ENCODE assay signal across 16 cellular contexts in the genomic region with DNA sequence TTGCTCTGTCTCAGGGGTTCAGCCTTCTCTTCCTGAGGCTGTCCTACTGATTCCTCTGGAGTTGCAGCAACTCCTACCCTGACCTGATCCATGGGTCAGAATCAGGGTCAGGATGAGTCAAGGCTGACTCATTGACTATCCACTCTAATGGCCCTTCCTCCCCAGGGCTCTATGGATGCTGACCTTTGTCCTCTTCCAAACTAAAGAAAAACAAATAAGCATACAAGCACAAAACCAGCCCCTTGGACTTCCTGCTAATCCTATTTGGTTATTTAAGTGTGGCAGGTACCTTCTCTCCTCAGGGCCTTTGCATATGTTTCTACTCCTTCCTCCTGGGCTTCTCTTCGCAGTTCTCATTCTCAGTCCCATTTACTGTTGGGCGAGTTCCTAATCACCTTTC.
DNase-seq lines count a peak whose midpoint lies in the region; ATAC-seq and TF ChIP-seq lines count a peak whose summit lies in the region.
"Had no signal": no experiment of that assay in that cellular context is flagged by ENCODE, and none has a peak within 500 bp of the region (broad histone marks: within the 10 kb centered on the region; RNA-seq: fewer than 3 reads in every experiment).

No MANE protein-coding gene starts in this region.

- H3K4me3 Mint-ChIP-seq in activated T-helper 1 cell treated with anti-CD3 and anti-CD28 coated beads, Interleukin-12 subunit alpha, Interleukin-12 subunit beta, Interleukin-2, Interleukin-4 antibody, amounts not matched to agents 30 ng/mL and 10 ng/mL and 1 ng/mL, durations not matched to agents 14 hours and 24 hours and 36 hours: no peak overlapping the region
- H3K4me3 Mint-ChIP-seq: CD14-positive monocyte; endodermal cell; stimulated activated naive CD8-positive, alpha-beta T cell treated with anti-CD3 and anti-CD28 coated beads, Interleukin-15, Interleukin-2, amounts not matched to agents 100 ng/mL and 50 ng/mL, for 24 hours; T-helper 1 cell treated with Interleukin-12 subunit alpha and Interleukin-12 subunit beta and Interleukin-4 antibody, amounts not matched to agents 30 μg/mL and 1 μg/mL, for 36 hours had no signal

- H3K4me1 ChIP-seq in Panc1 (ENCODE audit: control insufficient read depth, insufficient read depth, low read length): 0 out of 2 replicates have a peak, but pooled peaks cover 5% of the 10 kb centered on the region
- peaks cover 35% of the 10 kb centered on the region for H3K4me1 ChIP-seq in osteoblast (ENCODE audit: insufficient read depth, low read length)

- H3K36me3 Mint-ChIP-seq in activated T-helper 1 cell treated with anti-CD3 and anti-CD28 coated beads, Interleukin-12 subunit alpha, Interleukin-12 subunit beta, Interleukin-2, Interleukin-4 antibody, amounts not matched to agents 30 ng/mL and 10 ng/mL and 1 ng/mL, durations not matched to agents 14 hours and 24 hours and 36 hours (ENCODE audit: low read depth): no peaks in the 10 kb centered on the region
- H3K36me3 Mint-ChIP-seq: CD14-positive monocyte had no signal

- POLR2A ChIA-PET in Panc1 (lab: Charles Lee): no interaction called here

- H3K79me2 ChIP-seq in osteoblast (ENCODE audit: insufficient read depth, low read length): no peaks in the 10 kb centered on the region

- H3K9me3 ChIP-seq in Panc1 (ENCODE audit: control insufficient read depth, insufficient read depth, low read depth, low read length) (no peaks in the 10 kb centered on the region), osteoblast (ENCODE audit: low read depth, low read length) (no peaks in the 10 kb centered on the region)

- H3K4me3 ChIP-seq in Panc1 (ENCODE audit: low read depth in 2 of 2, low read length in 2 of 2): no peak overlapping the region
- H3K4me3 ChIP-seq in osteoblast (ENCODE audit: insufficient read depth, low read length): no peak overlapping the region

- H3K27ac Mint-ChIP-seq in activated T-helper 1 cell treated with anti-CD3 and anti-CD28 coated beads, Interleukin-12 subunit alpha, Interleukin-12 subunit beta, Interleukin-2, Interleukin-4 antibody, amounts not matched to agents 30 ng/mL and 10 ng/mL and 1 ng/mL, durations not matched to agents 14 hours and 24 hours and 36 hours: no peak overlapping the region
- H3K27ac Mint-ChIP-seq: CD14-positive monocyte; endodermal cell; stimulated activated naive CD8-positive, alpha-beta T cell treated with anti-CD3 and anti-CD28 coated beads, Interleukin-15, Interleukin-2, amounts not matched to agents 100 ng/mL and 50 ng/mL, for 24 hours; T-helper 1 cell treated with Interleukin-12 subunit alpha and Interleukin-12 subunit beta and Interleukin-4 antibody, amounts not matched to agents 30 μg/mL and 1 μg/mL, for 36 hours had no signal

- in situ Hi-C loops in Panc1 (cut with HindIII; ENCODE audit: low pct_unique_long_range_greater_than_20kb, low sequenced_read_pairs): no loop called here

- no peaks in the 10 kb centered on the region for H3K9me3 Mint-ChIP-seq in activated T-helper 1 cell treated with anti-CD3 and anti-CD28 coated beads, Interleukin-12 subunit alpha, Interleukin-12 subunit beta, Interleukin-2, Interleukin-4 antibody, amounts not matched to agents 30 ng/mL and 10 ng/mL and 1 ng/mL, durations not matched to agents 14 hours and 24 hours and 36 hours
- H3K9me3 Mint-ChIP-seq: endodermal cell; stimulated activated naive CD8-positive, alpha-beta T cell treated with anti-CD3 and anti-CD28 coated beads, Interleukin-15, Interleukin-2, amounts not matched to agents 100 ng/mL and 50 ng/mL, for 24 hours; T-helper 1 cell treated with Interleukin-12 subunit alpha and Interleukin-12 subunit beta and Interleukin-4 antibody, amounts not matched to agents 30 μg/mL and 1 μg/mL, for 36 hours had no signal

- H3K4me1 Mint-ChIP-seq in activated T-helper 1 cell treated with anti-CD3 and anti-CD28 coated beads, Interleukin-12 subunit alpha, Interleukin-12 subunit beta, Interleukin-2, Interleukin-4 antibody, amounts not matched to agents 30 ng/mL and 10 ng/mL and 1 ng/mL, durations not matched to agents 14 hours and 24 hours and 36 hours (ENCODE audit: low read depth): no peaks in the 10 kb centered on the region
- H3K4me1 Mint-ChIP-seq: CD14-positive monocyte, endodermal cell had no signal

- H3K27me3 Mint-ChIP-seq in activated T-helper 1 cell treated with anti-CD3 and anti-CD28 coated beads, Interleukin-12 subunit alpha, Interleukin-12 subunit beta, Interleukin-2, Interleukin-4 antibody, amounts not matched to agents 30 ng/mL and 10 ng/mL and 1 ng/mL, durations not matched to agents 14 hours and 24 hours and 36 hours (ENCODE audit: insufficient read depth): peaks cover 22% of the 10 kb centered on the region

- H2AFZ ChIP-seq in osteoblast (ENCODE audit: low read length): no peak overlapping the region

- peaks cover 39% of the 10 kb centered on the region for H3K27me3 ChIP-seq in Panc1 (ENCODE audit: control insufficient read depth, insufficient read depth, low read length)
- peaks cover 2% of the 10 kb centered on the region for H3K27me3 ChIP-seq in osteoblast (ENCODE audit: insufficient read depth, low read length)

- no peaks in the 10 kb centered on the region for H4K20me1 ChIP-seq in osteoblast (ENCODE audit: insufficient read depth, low read length)

- TF ChIP-seq CTCF in Panc1 (IDR thresholded peaks at IDR 0.05): no peak
- TF ChIP-seq CTCF in osteoblast (IDR thresholded peaks at IDR 0.05; ENCODE audit: extremely low read depth, low read depth, low read length): no peak

- intact Hi-C loops in Panc1 (cut with micrococcal nuclease; ENCODE audit: unreplicated experiment): no loop called here
- intact Hi-C loops in activated T-helper 1 cell treated with anti-CD3 and anti-CD28 coated beads, Interleukin-12 subunit alpha, Interleukin-12 subunit beta, Interleukin-2, Interleukin-4 antibody, amounts not matched to agents 30 ng/mL and 10 ng/mL and 1 ng/mL, durations not matched to agents 14 hours and 24 hours and 36 hours (cut with micrococcal nuclease): no loop called here

- CTCF ChIA-PET in Panc1 (lab: Charles Lee): no interaction called here

- H3K36me3 ChIP-seq in Panc1 (ENCODE audit: control insufficient read depth, insufficient read depth, low read length) (no peaks in the 10 kb centered on the region), osteoblast (ENCODE audit: insufficient read depth, low read length) (no peaks in the 10 kb centered on the region)

- ATAC-seq in Panc1: peak; percentile 78

- H3K4me2 ChIP-seq in osteoblast (ENCODE audit: insufficient read depth, low read length): no peak overlapping the region

- peak; percentile 55 for DNase-seq in ELF-1 (ENCODE audit: low read depth, low spot score)
- DNase-seq in Panc1 (ENCODE audit: low read depth, low spot score): peak; percentile 57
- DNase-seq in fibroblast of peridontal ligament (ENCODE audit: extremely low read depth): peak; percentile 27
- peak; percentile 76 for DNase-seq in osteoblast (ENCODE audit: insufficient read length, low spot score, missing footprints)
- DNase-seq in activated T-helper 1 cell treated with anti-CD3 and anti-CD28 coated beads, Interleukin-12 subunit alpha, Interleukin-12 subunit beta, Interleukin-2, Interleukin-4 antibody, amounts not matched to agents 30 ng/mL and 10 ng/mL and 1 ng/mL, durations not matched to agents 14 hours and 24 hours and 36 hours (ENCODE audit: low spot score): no peak
- DNase-seq in foreskin melanocyte: no peak
- no peak for DNase-seq in NCI-H524 treated with DMSO at 0.1 percent for 48 hours (lab: John Stamatoyannopoulos, UW)
- DNase-seq in GOT3 (lab: John Stamatoyannopoulos, UW): no peak
- DNase-seq: activated CD4-positive, alpha-beta T cell treated with anti-CD3 and anti-CD28 coated beads, Interleukin-2, amount 50 U/mL, for 1 hour; endodermal cell; Karpas-422; NCI-H2081 treated with DMSO at 0.1 percent for 48 hours; right cardiac atrium had no signal

- H3K27ac ChIP-seq in Panc1 (ENCODE audit: low read length) (no peak overlapping the region), osteoblast (ENCODE audit: low read depth, low read length) (no peak overlapping the region)

- BruUV-seq in Panc1 (replicated peaks; lab: Mats Ljungman, UMichigan): no TSS peak

Comparison
In these comparisons a context has a peak if more than half of its experiments do, and no peak if none do; other contexts are left out.
1. DNase-seq: peak in ELF-1 (single experiment), Panc1 (single experiment), fibroblast of peridontal ligament (single experiment) and osteoblast (single experiment); none in activated T-helper 1 cell treated with anti-CD3 and anti-CD28 coated beads, Interleukin-12 subunit alpha, Interleukin-12 subunit beta, Interleukin-2, Interleukin-4 antibody, amounts not matched to agents 30 ng/mL and 10 ng/mL and 1 ng/mL, durations not matched to agents 14 hours and 24 hours and 36 hours (single experiment), foreskin melanocyte (single experiment), NCI-H524 treated with DMSO at 0.1 percent for 48 hours (single experiment) and GOT3 (single experiment).